ENCODE assay signal across 1 cellular context in the genomic region with DNA sequence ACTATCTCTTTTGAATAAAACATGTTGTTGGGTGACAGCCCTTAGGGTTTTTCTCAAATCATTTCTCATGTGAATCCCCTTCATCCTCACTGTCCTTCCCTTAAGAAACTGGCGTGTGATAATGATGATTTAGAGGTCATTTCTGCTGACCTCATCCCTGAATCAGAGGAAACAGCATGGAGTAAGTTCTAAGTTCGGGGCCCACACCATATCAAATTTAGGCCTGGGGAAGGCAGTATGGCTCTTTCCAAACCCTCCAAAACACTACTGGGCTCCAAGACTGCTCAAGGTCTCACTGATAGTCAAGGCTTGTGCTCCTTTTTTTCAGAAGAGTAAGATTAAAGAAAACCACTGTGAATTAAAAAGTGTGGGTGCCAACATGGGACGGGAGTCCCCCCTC.
TF ChIP-seq lines count a peak whose summit lies in the region.

No MANE protein-coding gene starts in this region.

TF ChIP-seq in HCT116, 20 proteins besides CTCF, POLR2A, EP300 and RAD21 (continued from another document):
- TF ChIP-seq JUND (IDR thresholded peaks at IDR 0.05) (no peak), ZNF274 (IDR thresholded peaks at IDR 0.05; ENCODE audit: low read depth, low read length) (no peak), CEBPB (IDR thresholded peaks at IDR 0.05; ENCODE audit: low read depth) (no peak), ELF1 (IDR thresholded peaks at IDR 0.05; ENCODE audit: borderline replicate concordance, low read depth) (no peak), CBX3 (IDR thresholded peaks at IDR 0.05; ENCODE audit: low read depth) (no peak)
- TF ChIP-seq, protein P1, sequence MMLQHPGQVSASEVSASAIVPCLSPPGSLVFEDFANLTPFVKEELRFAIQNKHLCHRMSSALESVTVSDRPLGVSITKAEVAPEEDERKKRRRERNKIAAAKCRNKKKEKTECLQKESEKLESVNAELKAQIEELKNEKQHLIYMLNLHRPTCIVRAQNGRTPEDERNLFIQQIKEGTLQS (IDR thresholded peaks at IDR 0.05) = no peak
TF ChIP-seq in HCT116: peak in this region for 0.
